1 cellular context compared by ENCODE assay signal in genomic region chr4:893995-894705, GRCh38.
TF ChIP-seq lines count a peak whose summit lies in the region.

No MANE protein-coding gene starts in this region.

TF ChIP-seq in K562, 482 proteins besides CTCF, POLR2A, EP300 and RAD21:
- TF ChIP-seq OTX1 (CRISPR knock-in tag; IDR thresholded peaks at IDR 0.05) (no peak), POLR2G (IDR thresholded peaks at IDR 0.05; ENCODE audit: low read depth, low read length) (peak; percentile 10; the same call in 1 of the 2 replicates)
